Comparison of ENCODE assay signal across 1 cellular context in genomic region chr9:114694146-114694545, GRCh38.
TF ChIP-seq lines count a peak whose summit lies in the region.

No MANE protein-coding gene starts in this region.

TF ChIP-seq in HepG2, 621 proteins besides CTCF, POLR2A, EP300 and RAD21:
- TF ChIP-seq ZNF670 (CRISPR knock-in tag; IDR thresholded peaks at IDR 0.05; ENCODE audit: borderline replicate concordance) (no peak), ZNF180 (CRISPR knock-in tag; IDR thresholded peaks at IDR 0.05; ENCODE audit: borderline replicate concordance, low read depth) (no peak), SRY (CRISPR knock-in tag; IDR thresholded peaks at IDR 0.05) (no peak), RARA (CRISPR knock-in tag; IDR thresholded peaks at IDR 0.05) (no peak), BORCS8-MEF2B (CRISPR knock-in tag; IDR thresholded peaks at IDR 0.05) (no peak), ZBTB8A (CRISPR knock-in tag; IDR thresholded peaks at IDR 0.05; ENCODE audit: borderline replicate concordance, low read depth) (no peak), FIP1L1 (IDR thresholded peaks at IDR 0.05; ENCODE audit: borderline replicate concordance, insufficient read depth, low read depth, low read length) (no peak), CBX2 (IDR thresholded peaks at IDR 0.05; ENCODE audit: low read depth, low read length) (no peak), CBX2 (CRISPR knock-in tag; IDR thresholded peaks at IDR 0.05; ENCODE audit: low read depth) (no peak), ZNF546 (CRISPR knock-in tag; conservative IDR thresholded peaks at IDR 0.05) (no peak), ZNF350 (CRISPR knock-in tag; IDR thresholded peaks at IDR 0.05; ENCODE audit: borderline replicate concordance, low read depth) (no peak), PPARG (CRISPR knock-in tag; conservative IDR thresholded peaks at IDR 0.05) (no peak), TOPORS (CRISPR knock-in tag; IDR thresholded peaks at IDR 0.05) (no peak), NR2F2 (IDR thresholded peaks at IDR 0.05; ENCODE audit: borderline replicate concordance, low read depth) (no peak), KDM2A (CRISPR knock-in tag; IDR thresholded peaks at IDR 0.05; ENCODE audit: borderline replicate concordance, low read depth) (no peak)
- TF ChIP-seq, protein P1, sequence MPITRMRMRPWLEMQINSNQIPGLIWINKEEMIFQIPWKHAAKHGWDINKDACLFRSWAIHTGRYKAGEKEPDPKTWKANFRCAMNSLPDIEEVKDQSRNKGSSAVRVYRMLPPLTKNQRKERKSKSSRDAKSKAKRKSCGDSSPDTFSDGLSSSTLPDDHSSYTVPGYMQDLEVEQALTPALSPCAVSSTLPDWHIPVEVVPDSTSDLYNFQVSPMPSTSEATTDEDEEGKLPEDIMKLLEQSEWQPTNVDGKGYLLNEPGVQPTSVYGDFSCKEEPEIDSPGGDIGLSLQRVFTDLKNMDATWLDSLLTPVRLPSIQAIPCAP (CRISPR knock-in tag; IDR thresholded peaks at IDR 0.05; ENCODE audit: low read depth): no peak
- TF ChIP-seq, protein P2, sequence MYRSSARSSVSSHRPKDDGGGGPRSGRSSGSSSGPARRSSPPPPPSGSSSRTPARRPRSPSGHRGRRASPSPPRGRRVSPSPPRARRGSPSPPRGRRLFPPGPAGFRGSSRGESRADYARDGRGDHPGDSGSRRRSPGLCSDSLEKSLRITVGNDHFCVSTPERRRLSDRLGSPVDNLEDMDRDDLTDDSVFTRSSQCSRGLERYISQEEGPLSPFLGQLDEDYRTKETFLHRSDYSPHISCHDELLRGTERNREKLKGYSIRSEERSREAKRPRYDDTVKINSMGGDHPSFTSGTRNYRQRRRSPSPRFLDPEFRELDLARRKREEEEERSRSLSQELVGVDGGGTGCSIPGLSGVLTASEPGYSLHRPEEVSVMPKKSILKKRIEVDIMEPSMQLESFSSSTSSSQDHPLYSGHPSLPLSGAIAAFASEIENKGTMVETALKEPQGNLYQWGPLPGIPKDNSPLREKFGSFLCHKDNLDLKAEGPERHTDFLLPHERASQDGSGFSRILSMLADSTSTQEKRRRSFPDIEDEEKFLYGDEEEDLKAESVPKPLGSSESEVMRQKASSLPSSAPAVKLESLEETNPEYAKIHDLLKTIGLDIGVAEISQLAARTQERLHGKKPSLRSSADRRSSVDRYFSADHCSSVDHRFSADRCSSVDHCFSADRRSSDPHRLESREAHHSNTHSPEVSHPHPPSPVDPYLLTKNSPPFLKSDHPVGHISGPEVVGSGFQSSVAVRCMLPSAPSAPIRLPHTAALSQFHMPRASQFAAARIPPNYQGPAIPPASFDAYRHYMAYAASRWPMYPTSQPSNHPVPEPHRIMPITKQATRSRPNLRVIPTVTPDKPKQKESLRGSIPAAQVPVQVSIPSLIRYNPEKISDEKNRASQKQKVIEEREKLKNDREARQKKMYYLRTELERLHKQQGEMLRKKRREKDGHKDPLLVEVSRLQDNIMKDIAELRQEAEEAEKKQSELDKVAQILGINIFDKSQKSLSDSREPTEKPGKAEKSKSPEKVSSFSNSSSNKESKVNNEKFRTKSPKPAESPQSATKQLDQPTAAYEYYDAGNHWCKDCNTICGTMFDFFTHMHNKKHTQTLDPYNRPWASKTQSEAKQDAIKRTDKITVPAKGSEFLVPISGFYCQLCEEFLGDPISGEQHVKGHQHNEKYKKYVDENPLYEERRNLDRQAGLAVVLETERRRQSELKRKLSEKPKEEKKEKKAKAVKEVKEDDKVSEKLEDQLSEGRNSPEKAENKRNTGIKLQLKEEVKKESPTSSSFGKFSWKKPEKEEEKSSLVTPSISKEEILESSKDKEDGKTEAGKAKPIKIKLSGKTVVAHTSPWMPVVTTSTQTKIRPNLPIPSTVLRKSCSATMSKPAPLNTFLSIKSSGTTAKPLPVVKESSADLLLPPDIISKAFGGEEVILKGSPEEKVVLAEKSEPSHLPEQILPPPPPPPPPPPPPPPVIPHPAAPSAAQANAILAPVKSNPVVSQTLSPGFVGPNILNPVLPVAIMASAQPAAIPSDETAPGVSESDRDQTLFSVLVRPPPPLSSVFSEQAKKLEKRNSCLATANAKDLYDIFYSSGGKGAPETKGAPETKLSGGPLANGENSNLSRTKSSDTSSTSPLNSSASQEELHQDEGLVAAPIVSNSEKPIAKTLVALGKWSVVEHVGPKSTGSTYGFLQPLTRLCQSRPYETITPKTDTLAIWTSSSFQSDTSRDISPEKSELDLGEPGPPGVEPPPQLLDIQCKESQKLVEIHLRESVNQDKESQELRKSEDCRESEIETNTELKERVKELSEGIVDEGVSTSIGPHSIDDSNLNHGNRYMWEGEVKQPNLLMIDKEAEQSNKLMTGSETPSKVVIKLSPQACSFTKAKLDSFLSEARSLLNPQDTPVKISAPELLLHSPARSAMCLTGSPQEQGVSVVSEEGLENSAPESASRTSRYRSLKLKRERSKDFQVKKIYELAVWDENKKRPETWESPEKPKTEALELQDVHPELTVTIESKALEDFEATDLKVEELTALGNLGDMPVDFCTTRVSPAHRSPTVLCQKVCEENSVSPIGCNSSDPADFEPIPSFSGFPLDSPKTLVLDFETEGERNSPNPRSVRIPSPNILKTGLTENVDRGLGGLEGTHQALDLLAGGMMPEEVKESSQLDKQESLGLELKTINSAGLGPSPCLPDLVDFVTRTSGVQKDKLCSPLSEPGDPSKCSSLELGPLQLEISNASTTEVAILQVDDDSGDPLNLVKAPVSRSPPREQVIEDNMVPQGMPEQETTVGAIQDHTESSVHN (CRISPR knock-in tag; IDR thresholded peaks at IDR 0.05): no peak
- TF ChIP-seq, protein P3, sequence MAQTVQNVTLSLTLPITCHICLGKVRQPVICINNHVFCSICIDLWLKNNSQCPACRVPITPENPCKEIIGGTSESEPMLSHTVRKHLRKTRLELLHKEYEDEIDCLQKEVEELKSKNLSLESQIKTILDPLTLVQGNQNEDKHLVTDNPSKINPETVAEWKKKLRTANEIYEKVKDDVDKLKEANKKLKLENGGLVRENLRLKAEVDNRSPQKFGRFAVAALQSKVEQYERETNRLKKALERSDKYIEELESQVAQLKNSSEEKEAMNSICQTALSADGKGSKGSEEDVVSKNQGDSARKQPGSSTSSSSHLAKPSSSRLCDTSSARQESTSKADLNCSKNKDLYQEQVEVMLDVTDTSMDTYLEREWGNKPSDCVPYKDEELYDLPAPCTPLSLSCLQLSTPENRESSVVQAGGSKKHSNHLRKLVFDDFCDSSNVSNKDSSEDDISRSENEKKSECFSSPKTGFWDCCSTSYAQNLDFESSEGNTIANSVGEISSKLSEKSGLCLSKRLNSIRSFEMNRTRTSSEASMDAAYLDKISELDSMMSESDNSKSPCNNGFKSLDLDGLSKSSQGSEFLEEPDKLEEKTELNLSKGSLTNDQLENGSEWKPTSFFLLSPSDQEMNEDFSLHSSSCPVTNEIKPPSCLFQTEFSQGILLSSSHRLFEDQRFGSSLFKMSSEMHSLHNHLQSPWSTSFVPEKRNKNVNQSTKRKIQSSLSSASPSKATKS (CRISPR knock-in tag; IDR thresholded peaks at IDR 0.05): no peak
